2 cellular contexts compared by ENCODE assay signal in genomic region chr15:68718468-68718867, GRCh38.
TF ChIP-seq lines count a peak whose summit lies in the region.

No MANE protein-coding gene starts in this region.

TF ChIP-seq in IMR-90, 13 proteins besides CTCF, POLR2A, EP300 and RAD21:
- TF ChIP-seq USF2 (IDR thresholded peaks at IDR 0.05; ENCODE audit: low read depth, low read length) = no peak
- no peak for TF ChIP-seq ELK1 (IDR thresholded peaks at IDR 0.05; ENCODE audit: borderline replicate concordance, low read depth, low read length)
- TF ChIP-seq RCOR1 (IDR thresholded peaks at IDR 0.05; ENCODE audit: insufficient replicate concordance, low read length) = no peak
- no peak for TF ChIP-seq BHLHE40 (IDR thresholded peaks at IDR 0.05; ENCODE audit: low read depth, low read length)
- TF ChIP-seq CEBPB (IDR thresholded peaks at IDR 0.05; ENCODE audit: low read depth, low read length) = no peak
- TF ChIP-seq CHD1 (IDR thresholded peaks at IDR 0.05; ENCODE audit: low read depth, low read length) = no peak
- TF ChIP-seq NFE2L2 (IDR thresholded peaks at IDR 0.05; ENCODE audit: low read depth, low read length) = no peak
- no peak for TF ChIP-seq MXI1 (IDR thresholded peaks at IDR 0.05; ENCODE audit: borderline replicate concordance, low read depth, low read length)
- no peak for TF ChIP-seq MAZ (IDR thresholded peaks at IDR 0.05; ENCODE audit: borderline replicate concordance, low read depth, low read length)
- TF ChIP-seq SMC3 (IDR thresholded peaks at IDR 0.05; ENCODE audit: low read depth, low read length) = no peak
- no peak for TF ChIP-seq RFX5 (IDR thresholded peaks at IDR 0.05; ENCODE audit: low read depth, low read length)
- TF ChIP-seq MAFK (IDR thresholded peaks at IDR 0.05; ENCODE audit: low read depth, low read length) = no peak
- no peak for TF ChIP-seq FOS (IDR thresholded peaks at IDR 0.05; ENCODE audit: low read depth, low read length)

TF ChIP-seq in H1, 55 proteins besides CTCF, POLR2A, EP300 and RAD21:
- TF ChIP-seq SP4 (IDR thresholded peaks at IDR 0.05; ENCODE audit: low read length) (no peak), NANOG (IDR thresholded peaks at IDR 0.05; ENCODE audit: insufficient read depth, low read depth, low read length, poor library complexity, severe bottlenecking) (no peak), KDM5A (IDR thresholded peaks at IDR 0.05; ENCODE audit: low read length) (no peak), SIN3A (conservative IDR thresholded peaks at IDR 0.05 in 1 of 2, IDR thresholded peaks at IDR 0.05 in 1 of 2; ENCODE audit: low read depth in 1 of 2, low read length in 2 of 2) (no peak), RXRA (IDR thresholded peaks at IDR 0.05; ENCODE audit: insufficient read depth, low read depth, low read length) (no peak), BCL11A (IDR thresholded peaks at IDR 0.05; ENCODE audit: low read depth in 2 of 2, low read length in 2 of 2) (no peak), EZH2 (IDR thresholded peaks at IDR 0.05; ENCODE audit: low read depth, low read length, severe bottlenecking) (no peak), TCF12 (IDR thresholded peaks at IDR 0.05; ENCODE audit: low read depth, low read length) (no peak), RFX5 (IDR thresholded peaks at IDR 0.05; ENCODE audit: borderline replicate concordance, low read depth, low read length) (no peak), HDAC6 (IDR thresholded peaks at IDR 0.05; ENCODE audit: low read depth, low read length) (no peak), TAF7 (optimal IDR thresholded peaks at IDR 0.05; ENCODE audit: borderline replicate concordance, low read depth, low read length) (no peak), CHD1 (IDR thresholded peaks at IDR 0.05; ENCODE audit: low read depth, low read length) (no peak)
- TF ChIP-seq, protein P1, sequence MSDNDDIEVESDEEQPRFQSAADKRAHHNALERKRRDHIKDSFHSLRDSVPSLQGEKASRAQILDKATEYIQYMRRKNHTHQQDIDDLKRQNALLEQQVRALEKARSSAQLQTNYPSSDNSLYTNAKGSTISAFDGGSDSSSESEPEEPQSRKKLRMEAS (IDR thresholded peaks at IDR 0.05) = no peak
